In genomic region chr5:171666815-171667214, GRCh38 we compare ENCODE assay signal across 1 cellular context.
TF ChIP-seq lines count a peak whose summit lies in the region.

No MANE protein-coding gene starts in this region.

TF ChIP-seq in SK-N-SH treated with all-trans-retinoic acid at 6 μM for 48 hours, 23 proteins besides CTCF, POLR2A, EP300 and RAD21 (continued from another document):
- TF ChIP-seq TSHZ2 (CRISPR knock-in tag; IDR thresholded peaks at IDR 0.05): no peak
- no peak for TF ChIP-seq OSR1 (CRISPR knock-in tag; IDR thresholded peaks at IDR 0.05)
- TF ChIP-seq GLIS3 (CRISPR knock-in tag; IDR thresholded peaks at IDR 0.05): no peak
